In the genomic region with DNA sequence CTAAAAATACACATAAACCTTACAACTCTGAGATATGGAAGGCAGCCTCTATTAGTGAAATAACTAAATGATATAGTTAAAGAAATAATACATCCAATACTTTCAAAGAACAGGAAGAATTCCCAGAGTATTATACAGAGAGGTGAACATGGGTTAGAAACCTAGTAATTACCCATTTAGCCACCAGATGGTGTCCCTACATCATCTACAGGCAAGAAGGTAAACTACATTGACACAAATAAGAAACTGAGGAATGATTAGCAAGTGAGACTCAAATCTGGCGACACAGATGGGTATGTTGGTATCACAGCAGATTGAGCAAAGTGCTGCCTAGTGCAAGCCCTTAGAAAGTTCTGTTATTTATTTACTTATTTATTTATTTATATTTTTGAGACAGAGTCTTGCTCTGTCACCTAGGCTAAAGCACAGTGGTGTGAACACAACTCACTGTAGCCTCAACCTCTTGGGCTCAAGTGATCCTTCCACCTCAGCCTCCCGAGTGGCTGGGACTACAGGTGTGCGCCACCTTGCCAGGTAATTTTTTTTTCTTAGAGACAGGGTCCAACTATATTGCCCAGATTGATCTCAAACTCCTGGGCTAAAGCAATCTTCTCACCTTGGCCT, we compare ENCODE assay signal across 9 cellular contexts. TPM values are rescaled to one million over a fixed set of nuclear protein-coding genes. Genes with fewer than 3 reads are reported as not detected.
DNase-seq lines count a peak whose midpoint lies in the region; ATAC-seq and TF ChIP-seq lines count a peak whose summit lies in the region.
"Had no signal": no experiment of that assay in that cellular context is flagged by ENCODE, and none has a peak within 500 bp of the region (broad histone marks: within the 10 kb centered on the region; RNA-seq: fewer than 3 reads in every experiment).

No MANE protein-coding gene starts in this region.

- H2AFZ ChIP-seq in OCI-LY3 (ENCODE audit: low read depth, low read length) = no peak overlapping the region

- H3K4me1 ChIP-seq in OCI-LY3 (ENCODE audit: low read length) = no peaks in the 10 kb centered on the region

- no peaks in the 10 kb centered on the region for H4K20me1 ChIP-seq in OCI-LY3 (ENCODE audit: insufficient read depth, low read length)

- peak; percentile 85 for TF ChIP-seq CTCF in OCI-LY3 (IDR thresholded peaks at IDR 0.05; ENCODE audit: low read depth, low read length)

- TF ChIP-seq POLR2A in erythroblast (IDR thresholded peaks at IDR 0.05; ENCODE audit: low read length) = no peak

- H3K4me1 Mint-ChIP-seq in activated CD8-positive, alpha-beta memory T cell treated with anti-CD3 and anti-CD28 coated beads, Interleukin-2, amount 10 ng/mL, durations not matched to agents 7 days and 5 days = no peaks in the 10 kb centered on the region

- H3K9ac ChIP-seq in OCI-LY3 (ENCODE audit: low read length) = no peak overlapping the region

- H3K36me3 ChIP-seq in OCI-LY3 (replicated peaks; ENCODE audit: low read depth, low read length) = peaks cover 40% of the 10 kb centered on the region

- intact Hi-C loops in head of caudate nucleus (cut with DNase I) = no loop called here

- no peaks in the 10 kb centered on the region for H3K27me3 ChIP-seq in OCI-LY3 (ENCODE audit: low read depth, low read length)

- H3K4me3 Mint-ChIP-seq in activated CD8-positive, alpha-beta memory T cell treated with anti-CD3 and anti-CD28 coated beads, Interleukin-2, amount 10 ng/mL, durations not matched to agents 7 days and 5 days = no peak overlapping the region

- H3K9me3 ChIP-seq in OCI-LY3 (ENCODE audit: insufficient read depth, low read length) = no peaks in the 10 kb centered on the region

- CTCF ChIA-PET in activated CD8-positive, alpha-beta memory T cell treated with anti-CD3 and anti-CD28 coated beads, Interleukin-2, amount 10 ng/mL, durations not matched to agents 7 days and 5 days (lab: Charles Lee) = interaction anchor here (0.8 to 1.2 kb wide), 5 partner anchors 21 to 330 kb away, joined by 3 to 5 read pairs (median 3); partner anchors contain the start of gene GLT8D1

- no peak overlapping the region for H3K4me3 ChIP-seq in OCI-LY3 (ENCODE audit: low read length)

- H3K4me2 ChIP-seq in OCI-LY3 (ENCODE audit: low read length) = no peak overlapping the region

- H3K27ac ChIP-seq in OCI-LY3 (ENCODE audit: low read length) = no peak overlapping the region

- no peaks in the 10 kb centered on the region for H3K9me3 Mint-ChIP-seq in activated CD8-positive, alpha-beta memory T cell treated with anti-CD3 and anti-CD28 coated beads, Interleukin-2, amount 10 ng/mL, durations not matched to agents 7 days and 5 days (ENCODE audit: low read depth)
- H3K9me3 Mint-ChIP-seq: activated naive CD4-positive, alpha-beta T cell treated with anti-CD3 and anti-CD28 coated beads, Interleukin-2, amount 50 U/mL, for 72 hours had no signal

- no peak for DNase-seq in activated CD8-positive, alpha-beta memory T cell treated with anti-CD3 and anti-CD28 coated beads, Interleukin-2, amount 10 ng/mL, durations not matched to agents 7 days and 5 days
- DNase-seq in activated CD8-positive, alpha-beta memory T cell treated with anti-CD3 and anti-CD28 coated beads, Interleukin-2, amount 50 U/mL, for 4 hours = no peak
- DNase-seq in erythroblast (lab: John Stamatoyannopoulos, UW) (peak; percentile 38 to 72), non-pigmented ciliary epithelial cell (ENCODE audit: low read depth) (peak; percentile 19), cortex of kidney (lab: John Stamatoyannopoulos, UW) (no peak), UCSD-AML1 (lab: John Stamatoyannopoulos, UW; ENCODE audit: unreplicated experiment) (no peak), head of caudate nucleus (no peak)

- no peaks in the 10 kb centered on the region for H3K27me3 Mint-ChIP-seq in activated CD8-positive, alpha-beta memory T cell treated with anti-CD3 and anti-CD28 coated beads, Interleukin-2, amount 10 ng/mL, durations not matched to agents 7 days and 5 days

- H3K36me3 Mint-ChIP-seq in activated CD8-positive, alpha-beta memory T cell treated with anti-CD3 and anti-CD28 coated beads, Interleukin-2, amount 10 ng/mL, durations not matched to agents 7 days and 5 days = peaks cover 34% of the 10 kb centered on the region

- H3K79me2 ChIP-seq in OCI-LY3 (ENCODE audit: low read length) = no peaks in the 10 kb centered on the region

- ATAC-seq in activated CD8-positive, alpha-beta memory T cell treated with anti-CD3 and anti-CD28 coated beads, Interleukin-2, amount 10 ng/mL, durations not matched to agents 7 days and 5 days = peak; percentile 68

- H3K27ac Mint-ChIP-seq in activated CD8-positive, alpha-beta memory T cell treated with anti-CD3 and anti-CD28 coated beads, Interleukin-2, amount 10 ng/mL, durations not matched to agents 7 days and 5 days = no peak overlapping the region
- H3K27ac Mint-ChIP-seq: activated naive CD4-positive, alpha-beta T cell treated with anti-CD3 and anti-CD28 coated beads, Interleukin-2, amount 50 U/mL, for 72 hours had no signal

RNA-seq across cellular contexts. Expression of gene NEK4, which starts 28.2 kb away (rescaled TPM):
- total RNA-seq in activated CD8-positive, alpha-beta memory T cell treated with anti-CD3 and anti-CD28 coated beads, Interleukin-2, amount 10 ng/mL, durations not matched to agents 7 days and 5 days = 10 to 100 TPM; 26.7 to 27.9 TPM

RNA-seq across cellular contexts. Expression of gene ITIH1, which starts 34.9 kb away (rescaled TPM):
- not detected for total RNA-seq in activated CD8-positive, alpha-beta memory T cell treated with anti-CD3 and anti-CD28 coated beads, Interleukin-2, amount 10 ng/mL, durations not matched to agents 7 days and 5 days
- total RNA-seq: activated naive CD4-positive, alpha-beta T cell treated with anti-CD3 and anti-CD28 coated beads, Interleukin-2, amount 50 U/mL, for 72 hours had no signal

RNA-seq across cellular contexts. Expression of gene SPCS1, which starts 36.6 kb away (rescaled TPM):
- total RNA-seq in activated CD8-positive, alpha-beta memory T cell treated with anti-CD3 and anti-CD28 coated beads, Interleukin-2, amount 10 ng/mL, durations not matched to agents 7 days and 5 days = 100 to 1,000 TPM in 1 of 2 experiments, 10 to 100 TPM in 1; 87.3 to 106 TPM

RNA-seq across cellular contexts. Expression of gene GLT8D1, which starts 36.9 kb away (rescaled TPM):
- total RNA-seq in activated CD8-positive, alpha-beta memory T cell treated with anti-CD3 and anti-CD28 coated beads, Interleukin-2, amount 10 ng/mL, durations not matched to agents 7 days and 5 days = 10 to 100 TPM; 37.0 to 46.3 TPM

RNA-seq across cellular contexts. Expression of gene ITIH3, which starts 52.1 kb away (rescaled TPM):
- not detected for total RNA-seq in activated CD8-positive, alpha-beta memory T cell treated with anti-CD3 and anti-CD28 coated beads, Interleukin-2, amount 10 ng/mL, durations not matched to agents 7 days and 5 days
- total RNA-seq: activated naive CD4-positive, alpha-beta T cell treated with anti-CD3 and anti-CD28 coated beads, Interleukin-2, amount 50 U/mL, for 72 hours had no signal

Comparison
In these comparisons a context has a peak if more than half of its experiments do, and no peak if none do; other contexts are left out.
1. DNase-seq: peak in erythroblast (2 of 2) and non-pigmented ciliary epithelial cell (single experiment); none in activated CD8-positive, alpha-beta memory T cell treated with anti-CD3 and anti-CD28 coated beads, Interleukin-2, amount 10 ng/mL, durations not matched to agents 7 days and 5 days (single experiment), activated CD8-positive, alpha-beta memory T cell treated with anti-CD3 and anti-CD28 coated beads, Interleukin-2, amount 50 U/mL, for 4 hours (single experiment), cortex of kidney (single experiment), UCSD-AML1 (single experiment) and head of caudate nucleus (0 of 42).